Comparison of ENCODE assay signal across 19 cellular contexts in the genomic region with DNA sequence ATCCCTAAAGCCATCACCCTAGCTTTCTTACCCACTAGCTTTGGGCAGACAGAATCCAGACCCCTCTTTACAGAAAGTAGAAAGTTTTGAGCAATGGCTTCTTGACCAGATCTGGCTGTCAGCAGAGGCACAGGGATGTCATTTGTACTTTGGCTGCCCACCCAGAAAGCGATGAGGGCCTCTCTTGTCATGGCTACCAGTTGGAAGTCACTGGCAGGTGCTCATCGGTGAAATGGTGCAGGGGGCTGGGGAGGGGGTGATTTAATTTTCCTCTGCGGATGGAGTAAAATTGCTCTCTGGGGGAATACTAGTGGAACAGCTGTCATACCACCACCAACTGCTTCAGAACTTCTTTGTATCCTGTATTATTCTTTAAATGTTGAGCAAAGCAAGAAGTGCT.
DNase-seq lines count a peak whose midpoint lies in the region; TF ChIP-seq lines count a peak whose summit lies in the region.
"Had no signal": no experiment of that assay in that cellular context is flagged by ENCODE, and none has a peak within 500 bp of the region (broad histone marks: within the 10 kb centered on the region; RNA-seq: fewer than 3 reads in every experiment).

No MANE protein-coding gene starts in this region.

- H3F3A ChIP-seq in smooth muscle cell (ENCODE audit: low read depth) = no peaks in the 10 kb centered on the region

- H3K79me2 ChIP-seq in smooth muscle cell (ENCODE audit: low read depth) = no peaks in the 10 kb centered on the region

- H3K4me3 Mint-ChIP-seq in glutamatergic neuron (ENCODE audit: unreplicated experiment) = peak overlapping the region; percentile 37
- H3K4me3 Mint-ChIP-seq: B cell; CD8-positive, alpha-beta memory T cell had no signal

- DNase-seq in DMS 273 (lab: John Stamatoyannopoulos, UW; ENCODE audit: unreplicated experiment) (peak; percentile 53), DMS 273 treated with DMSO at 0.1 percent for 48 hours (lab: John Stamatoyannopoulos, UW) (no peak), LHCN-M2 (ENCODE audit: low read depth) (peak; percentile 50), NCI-H69 (lab: John Stamatoyannopoulos, UW) (peak; percentile 39), glutamatergic neuron (no peak), smooth muscle cell (lab: John Stamatoyannopoulos, UW; ENCODE audit: unreplicated experiment) (no peak), T-helper 2 cell (no peak), AML-193 (lab: John Stamatoyannopoulos, UW) (no peak)
- DNase-seq: CD4-positive, CD25-positive, alpha-beta regulatory T cell; CD8-positive, alpha-beta memory T cell; COR-L47; DMS153; DMS79; GDM1; GM23248 had no signal

- peaks cover 2% of the 10 kb centered on the region for H3K27me3 Mint-ChIP-seq in glutamatergic neuron (ENCODE audit: unreplicated experiment)
- H3K27me3 Mint-ChIP-seq: B cell; CD4-positive, CD25-positive, alpha-beta regulatory T cell; CD8-positive, alpha-beta memory T cell had no signal

- 93% methylated on average over 3 of the region's 3 CpGs for WGBS in smooth muscle cell (ENCODE audit: low lambda C conversion rate)

- H3K9me3 Mint-ChIP-seq in glutamatergic neuron (ENCODE audit: unreplicated experiment) = no peaks in the 10 kb centered on the region

- no peaks in the 10 kb centered on the region for H3K36me3 ChIP-seq in smooth muscle cell (ENCODE audit: low read depth)
- H3K36me3 ChIP-seq: HAP-1 had no signal

- H3K36me3 Mint-ChIP-seq in glutamatergic neuron (ENCODE audit: unreplicated experiment) = no peaks in the 10 kb centered on the region
- H3K36me3 Mint-ChIP-seq: CD4-positive, CD25-positive, alpha-beta regulatory T cell; CD8-positive, alpha-beta memory T cell had no signal

- no peaks in the 10 kb centered on the region for H4K20me1 ChIP-seq in smooth muscle cell (ENCODE audit: low read depth)

- no peak overlapping the region for H3K4me3 ChIP-seq in smooth muscle cell
- H3K4me3 ChIP-seq: A549, GM23248, HAP-1 had no signal

- H3K9me3 ChIP-seq in smooth muscle cell (replicated peaks; ENCODE audit: low read depth) = no peaks in the 10 kb centered on the region
- H3K9me3 ChIP-seq: A549, HAP-1 had no signal

- no peak overlapping the region for H2AFZ ChIP-seq in smooth muscle cell (ENCODE audit: low read depth)
- H2AFZ ChIP-seq: GM23248 had no signal

- H3K4me1 Mint-ChIP-seq in glutamatergic neuron (ENCODE audit: low read depth, unreplicated experiment) = peaks cover 38% of the 10 kb centered on the region
- H3K4me1 Mint-ChIP-seq: CD4-positive, CD25-positive, alpha-beta regulatory T cell; CD8-positive, alpha-beta memory T cell had no signal

- no peak overlapping the region for H3K27ac ChIP-seq in smooth muscle cell (ENCODE audit: low read depth)
- H3K27ac ChIP-seq: 22Rv1, A549, GM23248 had no signal

- no peak overlapping the region for H3K4me2 ChIP-seq in smooth muscle cell
- H3K4me2 ChIP-seq: A549 had no signal

- TF ChIP-seq CTCF in glutamatergic neuron (IDR thresholded peaks at IDR 0.05; ENCODE audit: partially characterized antibody, unreplicated experiment) (no peak), smooth muscle cell (IDR thresholded peaks at IDR 0.05; ENCODE audit: borderline replicate concordance, insufficient read depth, poor library complexity, severe bottlenecking) (no peak)

- peak overlapping the region; percentile 84 for H3K27ac Mint-ChIP-seq in glutamatergic neuron (ENCODE audit: unreplicated experiment)
- H3K27ac Mint-ChIP-seq: B cell; CD4-positive, CD25-positive, alpha-beta regulatory T cell; CD8-positive, alpha-beta memory T cell had no signal

- no peaks in the 10 kb centered on the region for H3K4me1 ChIP-seq in smooth muscle cell (ENCODE audit: low read depth)
- H3K4me1 ChIP-seq: A549, HAP-1 had no signal

- H3K9ac ChIP-seq in smooth muscle cell (ENCODE audit: low read depth) = no peak overlapping the region
- H3K9ac ChIP-seq: GM23248 had no signal

- H3K27me3 ChIP-seq in smooth muscle cell (ENCODE audit: low read depth) = no peaks in the 10 kb centered on the region

Comparison
In these comparisons a context has a peak if more than half of its experiments do, and no peak if none do; other contexts are left out.
1. DNase-seq: peak in DMS 273 (single experiment), LHCN-M2 (single experiment) and NCI-H69 (single experiment); none in DMS 273 treated with DMSO at 0.1 percent for 48 hours (single experiment), glutamatergic neuron (single experiment), smooth muscle cell (single experiment), T-helper 2 cell (0 of 5) and AML-193 (0 of 2).